16 cellular contexts compared by ENCODE assay signal in the genomic region with DNA sequence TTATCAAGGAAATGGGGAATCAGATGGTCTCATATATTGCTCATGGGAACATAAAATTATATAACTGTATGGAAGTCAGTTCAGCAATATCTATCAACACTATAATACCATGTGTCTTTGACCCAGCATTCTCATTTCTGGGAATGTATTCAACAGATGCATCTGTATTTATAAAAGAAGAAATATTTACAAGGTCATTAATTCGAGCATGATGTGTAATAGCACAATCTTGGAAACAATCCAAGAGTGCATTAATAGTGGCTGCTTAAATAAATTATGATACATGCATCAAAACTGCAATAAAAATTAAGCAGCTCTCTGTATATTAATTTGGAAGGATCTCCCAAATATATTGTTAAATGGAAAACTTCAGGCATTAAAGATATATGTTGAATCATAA. TPM values are rescaled to one million over a fixed set of nuclear protein-coding genes. Genes with fewer than 3 reads are reported as not detected.
DNase-seq lines count a peak whose midpoint lies in the region; ATAC-seq and TF ChIP-seq lines count a peak whose summit lies in the region.
"Had no signal": no experiment of that assay in that cellular context is flagged by ENCODE, and none has a peak within 500 bp of the region (broad histone marks: within the 10 kb centered on the region; RNA-seq: fewer than 3 reads in every experiment).

No MANE protein-coding gene starts in this region.

- H3K27me3 Mint-ChIP-seq in CD4-positive, alpha-beta memory T cell = peaks cover 0 to 3% of the 10 kb centered on the region in 2 donors

- H4K20me1 ChIP-seq in IMR-90 (ENCODE audit: insufficient read depth, low read length) = no peaks in the 10 kb centered on the region

- no peak overlapping the region for H2BK5ac ChIP-seq in IMR-90 (ENCODE audit: low read depth, low read length, poor library complexity, severe bottlenecking)

- 0 out of 2 replicates have a peak, but pooled peaks have one; percentile 14 for ATAC-seq in IMR-90 (ENCODE audit: low read depth)
- no peak for ATAC-seq in HG02571 (IDR thresholded peaks at IDR 0.05; ENCODE audit: unreplicated experiment)
- ATAC-seq: CD8-positive, alpha-beta T cell; GM12878 had no signal

- dilution Hi-C loops in IMR-90 (cut with HindIII; ENCODE audit: low sequenced_read_pairs, unreplicated experiment) = no loop called here

- H3K4me1 ChIP-seq in IMR-90 (ENCODE audit: control insufficient read depth, insufficient read depth, low read length) = no peaks in the 10 kb centered on the region
- H3K4me1 ChIP-seq in CD4-positive, alpha-beta memory T cell (ENCODE audit: insufficient read depth, low read length) = no peaks in the 10 kb centered on the region

- no peak overlapping the region for H2AK5ac ChIP-seq in IMR-90 (ENCODE audit: low read depth, low read length)

- no peak overlapping the region for H3K4me3 ChIP-seq in IMR-90 (ENCODE audit: insufficient read depth, low read depth, low read length)
- no peak overlapping the region for H3K4me3 ChIP-seq in LNCaP clone FGC (ENCODE audit: low read depth, low read length)
- H3K4me3 ChIP-seq in fibroblast of mammary gland (ENCODE audit: control insufficient read depth, low read depth, low read length) = no peak overlapping the region
- H3K4me3 ChIP-seq in CD4-positive, alpha-beta memory T cell (ENCODE audit: low read length in 2 of 2) = no peak overlapping the region
- H3K4me3 ChIP-seq: GM12878, GM23248 had no signal

- no peak overlapping the region for H4K91ac ChIP-seq in IMR-90 (ENCODE audit: insufficient read depth, low read depth, low read length)

- no peak overlapping the region for H4K5ac ChIP-seq in IMR-90 (ENCODE audit: low read depth, low read length)

- H3K4me3 Mint-ChIP-seq in CD4-positive, alpha-beta memory T cell = no peak overlapping the region
- H3K4me3 Mint-ChIP-seq: CD8-positive, alpha-beta T cell had no signal

- no peak for TF ChIP-seq RAD21 in IMR-90 (IDR thresholded peaks at IDR 0.05; ENCODE audit: low read length)

- H3K9me3 ChIP-seq in IMR-90 (ENCODE audit: control insufficient read depth, insufficient read depth, low read length) = no peaks in the 10 kb centered on the region
- no peaks in the 10 kb centered on the region for H3K9me3 ChIP-seq in CD4-positive, alpha-beta memory T cell (ENCODE audit: control insufficient read depth in 1 of 2, low read length in 2 of 2)
- H3K9me3 ChIP-seq: Caco-2 had no signal

- in situ Hi-C loops in IMR-90 (cut with MboI; ENCODE audit: low sequenced_read_pairs) = no loop called here

- no peak overlapping the region for H3K23ac ChIP-seq in IMR-90 (ENCODE audit: low read depth, low read length)

- no peak overlapping the region for H3K4me2 ChIP-seq in IMR-90 (ENCODE audit: low read depth, low read length)

- no peak overlapping the region for H2BK15ac ChIP-seq in IMR-90 (ENCODE audit: low read depth, low read length)

- H3K79me1 ChIP-seq in IMR-90 (ENCODE audit: low read depth in 1 of 2, low read length in 2 of 2) = no peaks in the 10 kb centered on the region

- H3K9ac ChIP-seq in IMR-90 (ENCODE audit: low read depth, low read length) = no peak overlapping the region
- H3K9ac ChIP-seq: GM23248 had no signal

- POLR2A ChIA-PET in IMR-90 (lab: Charles Lee; ENCODE audit: unreplicated experiment) = no interaction called here
- POLR2A ChIA-PET in CD4-positive, alpha-beta memory T cell (lab: Charles Lee; ENCODE audit: partially characterized antibody) = no interaction called here

- H3K36me3 Mint-ChIP-seq in CD4-positive, alpha-beta memory T cell = peaks cover 0 to 3% of the 10 kb centered on the region in 2 donors
- H3K36me3 Mint-ChIP-seq: CD8-positive, alpha-beta T cell had no signal

- no peaks in the 10 kb centered on the region for H3K9me1 ChIP-seq in IMR-90 (ENCODE audit: insufficient read depth, low read length)

- H3K27me3 ChIP-seq in IMR-90 (ENCODE audit: control insufficient read depth, insufficient read depth, low read length) = no peaks in the 10 kb centered on the region
- H3K27me3 ChIP-seq in CD4-positive, alpha-beta memory T cell (ENCODE audit: insufficient read depth, low read length) = no peaks in the 10 kb centered on the region

- no peak overlapping the region for H3K27ac ChIP-seq in IMR-90 (ENCODE audit: insufficient read depth, low read length)
- no peak overlapping the region for H3K27ac ChIP-seq in CD4-positive, alpha-beta memory T cell (ENCODE audit: low read depth, low read length)
- H3K27ac ChIP-seq: GM23248 had no signal

- WGBS in IMR-90 (ENCODE audit: extremely low coverage in 2 of 2, insufficient read length in 1 of 2), 2 experiments = no CpG with 5 or more reads among the region's 1 CpG

- no peak overlapping the region for H2BK120ac ChIP-seq in IMR-90 (ENCODE audit: low read depth, low read length)

- no peak for TF ChIP-seq POLR2A in IMR-90 (IDR thresholded peaks at IDR 0.05; ENCODE audit: low read depth, low read length)

- no peaks in the 10 kb centered on the region for H3K4me1 Mint-ChIP-seq in CD4-positive, alpha-beta memory T cell

- intact Hi-C loops in IMR-90 (cut with micrococcal nuclease) = no loop called here
- intact Hi-C loops in CD4-positive, alpha-beta memory T cell (cut with micrococcal nuclease) = no loop called here

- CTCF ChIA-PET in IMR-90 (lab: Yijun Ruan, JAX) = no interaction called here
- CTCF ChIA-PET in CD4-positive, alpha-beta memory T cell (lab: Charles Lee; ENCODE audit: partially characterized antibody) = no interaction called here

- H2AFZ ChIP-seq in IMR-90 (replicated peaks; ENCODE audit: low read length, poor library complexity) = no peak overlapping the region
- H2AFZ ChIP-seq: GM23248 had no signal

- no TSS peak for BruUV-seq in IMR-90 (replicated peaks; lab: Mats Ljungman, UMichigan)

- H3K36me3 ChIP-seq in IMR-90 (ENCODE audit: control insufficient read depth, insufficient read depth, low read length) = no peaks in the 10 kb centered on the region
- H3K36me3 ChIP-seq in CD4-positive, alpha-beta memory T cell (ENCODE audit: insufficient read depth, low read length) = no peaks in the 10 kb centered on the region

- TF ChIP-seq CTCF in IMR-90 (conservative IDR thresholded peaks at IDR 0.05; ENCODE audit: low read depth, low read length) (no peak), LNCaP clone FGC (IDR thresholded peaks at IDR 0.05; ENCODE audit: control insufficient read depth, extremely low read depth, insufficient read depth) (no peak), fibroblast of mammary gland (conservative IDR thresholded peaks at IDR 0.05; ENCODE audit: control insufficient read depth, insufficient read depth, low read depth, low read length) (no peak)

- no peak overlapping the region for H3K14ac ChIP-seq in IMR-90 (replicated peaks; ENCODE audit: low read depth, low read length)

- no peak overlapping the region for H2AK9ac ChIP-seq in IMR-90 (replicated peaks; ENCODE audit: low read depth, low read length, poor library complexity)

- H2BK20ac ChIP-seq in IMR-90 (ENCODE audit: low read depth, low read length) = no peak overlapping the region

- H4K8ac ChIP-seq in IMR-90 (ENCODE audit: low read depth in 2 of 2, low read length in 2 of 2) = no peak overlapping the region

- H3K4ac ChIP-seq in IMR-90 (ENCODE audit: low read depth, low read length) = no peak overlapping the region

- H3K18ac ChIP-seq in IMR-90 (ENCODE audit: low read depth, low read length) = no peak overlapping the region

- peaks cover 2 to 18% (median 9%) of the 10 kb centered on the region in 8 donors for H3K9me3 Mint-ChIP-seq in CD4-positive, alpha-beta memory T cell

- DNase-seq in IMR-90 (no peak), LNCaP clone FGC (ENCODE audit: low read depth) (peak; percentile 62), fibroblast of mammary gland (ENCODE audit: low read depth) (peak; percentile 4), DMS 273 treated with DMSO at 0.1 percent for 48 hours (lab: John Stamatoyannopoulos, UW) (no peak)
- DNase-seq in CD4-positive, alpha-beta memory T cell = no peak
- DNase-seq: C1 segment of cervical spinal cord; Caco-2; CD8-positive, alpha-beta T cell; DMS79; EL; GDM1; GM23248; H7; HCEC 1CT had no signal

- H3K56ac ChIP-seq in IMR-90 (ENCODE audit: extremely low read depth, insufficient read depth, low read length) = no peak overlapping the region

- H3K27ac Mint-ChIP-seq in CD4-positive, alpha-beta memory T cell = no peak overlapping the region
- H3K27ac Mint-ChIP-seq: CD8-positive, alpha-beta T cell had no signal

TF ChIP-seq in IMR-90, 13 proteins besides CTCF, POLR2A, EP300 and RAD21:
- TF ChIP-seq NFE2L2 (IDR thresholded peaks at IDR 0.05; ENCODE audit: low read depth, low read length) (no peak), RCOR1 (IDR thresholded peaks at IDR 0.05; ENCODE audit: insufficient replicate concordance, low read length) (no peak), RFX5 (IDR thresholded peaks at IDR 0.05; ENCODE audit: low read depth, low read length) (no peak), CHD1 (IDR thresholded peaks at IDR 0.05; ENCODE audit: low read depth, low read length) (no peak), MXI1 (IDR thresholded peaks at IDR 0.05; ENCODE audit: borderline replicate concordance, low read depth, low read length) (no peak), SMC3 (IDR thresholded peaks at IDR 0.05; ENCODE audit: low read depth, low read length) (no peak), MAFK (IDR thresholded peaks at IDR 0.05; ENCODE audit: low read depth, low read length) (no peak)
- TF ChIP-seq, protein P1, sequence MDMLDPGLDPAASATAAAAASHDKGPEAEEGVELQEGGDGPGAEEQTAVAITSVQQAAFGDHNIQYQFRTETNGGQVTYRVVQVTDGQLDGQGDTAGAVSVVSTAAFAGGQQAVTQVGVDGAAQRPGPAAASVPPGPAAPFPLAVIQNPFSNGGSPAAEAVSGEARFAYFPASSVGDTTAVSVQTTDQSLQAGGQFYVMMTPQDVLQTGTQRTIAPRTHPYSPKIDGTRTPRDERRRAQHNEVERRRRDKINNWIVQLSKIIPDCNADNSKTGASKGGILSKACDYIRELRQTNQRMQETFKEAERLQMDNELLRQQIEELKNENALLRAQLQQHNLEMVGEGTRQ (IDR thresholded peaks at IDR 0.05; ENCODE audit: low read depth, low read length) = no peak
TF ChIP-seq in IMR-90: peak in this region for 0.

RNA-seq across cellular contexts. Expression of a gene that starts 45.4 kb away (rescaled TPM):
- 10.8 and 18.9 TPM in 2 replicates for total RNA-seq in IMR-90 (2012; rRNA removed)
- polyA plus RNA-seq in IMR-90 (2012; rRNA removed) = 10.2 and 11.6 TPM in 2 replicates
- polyA plus RNA-seq in IMR-90 (2012; cell fraction: cytosol; rRNA removed) = 6.2 and 6.6 TPM in 2 replicates
- 2.2 and 3.7 TPM in 2 replicates for polyA plus RNA-seq in IMR-90 (2012; cell fraction: nucleus; rRNA removed; ENCODE audit: low replicate concordance)
- total RNA-seq in CD4-positive, alpha-beta memory T cell = 10 to 100 TPM; 13.7 to 16.6 TPM
- polyA plus RNA-seq in CD4-positive, alpha-beta memory T cell = 10 to 100 TPM; 28.0 to 36.1 TPM

Comparison
In these comparisons a context has a peak if more than half of its experiments do, and no peak if none do; other contexts are left out.
1. DNase-seq: peak in LNCaP clone FGC (single experiment) and fibroblast of mammary gland (single experiment); none in IMR-90 (single experiment), DMS 273 treated with DMSO at 0.1 percent for 48 hours (single experiment) and CD4-positive, alpha-beta memory T cell (0 of 5).